Comparison of ENCODE assay signal across 8 cellular contexts in the genomic region with DNA sequence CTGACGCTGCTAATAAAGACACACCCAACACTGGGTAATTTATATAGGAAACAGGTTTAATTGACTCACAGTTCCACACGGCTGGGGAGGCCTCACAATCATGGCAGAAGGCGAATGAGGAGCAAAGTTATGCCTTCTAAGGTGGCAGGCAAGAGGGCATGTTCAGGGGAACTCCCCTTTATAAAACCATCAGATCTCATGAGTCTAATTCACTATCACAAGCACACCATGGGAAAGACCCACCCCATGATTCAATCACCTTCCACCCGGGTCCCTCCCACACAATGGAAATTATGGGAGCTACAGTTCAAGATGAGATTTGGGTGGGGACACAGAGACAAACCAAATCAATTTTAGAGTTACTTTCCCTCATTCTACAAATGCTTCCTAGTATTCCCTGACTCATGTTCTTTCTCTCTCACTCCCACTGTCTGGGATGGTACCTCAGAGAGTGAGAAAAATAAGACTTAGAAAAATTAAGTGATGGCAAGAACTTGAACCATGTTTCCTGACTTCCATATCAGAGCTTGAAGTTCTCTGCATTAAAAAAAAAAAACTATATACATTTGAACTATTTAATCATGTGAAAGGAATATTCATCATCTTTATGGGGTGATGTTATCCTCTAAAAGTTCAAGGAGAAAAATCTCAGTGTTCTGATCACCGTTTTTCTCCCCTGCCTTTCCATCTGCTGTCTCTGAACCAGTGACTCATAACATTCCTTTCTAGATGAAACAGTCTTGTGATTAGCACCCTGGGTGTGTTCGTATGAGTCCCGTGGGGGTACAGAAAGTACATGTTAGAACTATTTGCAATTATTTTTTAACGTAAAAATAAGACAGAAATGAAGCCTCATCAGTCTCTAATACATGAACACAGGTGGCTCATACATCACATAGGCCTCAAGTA.
DNase-seq lines count a peak whose midpoint lies in the region; ATAC-seq and TF ChIP-seq lines count a peak whose summit lies in the region.

No MANE protein-coding gene starts in this region.

- CTCF ChIA-PET in OCI-LY7 (lab: Charles Lee; ENCODE audit: unreplicated experiment) = no interaction called here

- no peak overlapping the region for H3K4me3 ChIP-seq in gastrocnemius medialis
- no peak overlapping the region for H3K4me3 ChIP-seq in thyroid gland (replicated peaks in 1 of 3)
- H3K4me3 ChIP-seq in OCI-LY7 (ENCODE audit: low read depth, low read length, poor library complexity, severe bottlenecking) = no peak overlapping the region

- POLR2A ChIA-PET in OCI-LY7 (lab: Charles Lee) = interaction anchor here (0.6 kb wide), 1 partner anchor 10 kb away, joined by 3 read pairs; no protein-coding TSS in a partner anchor

- H3K9me3 ChIP-seq in gastrocnemius medialis (no peaks in the 10 kb centered on the region), thyroid gland (no peaks in the 10 kb centered on the region), OCI-LY7 (ENCODE audit: low read length) (no peaks in the 10 kb centered on the region)

- no peak overlapping the region for H3K4me2 ChIP-seq in OCI-LY7 (ENCODE audit: low read length)

- ATAC-seq in GM19023 (IDR thresholded peaks at IDR 0.05; ENCODE audit: unreplicated experiment) (peak; percentile 88), HG02885 (IDR thresholded peaks at IDR 0.05; ENCODE audit: poor library complexity, unreplicated experiment) (peak; percentile 95), gastrocnemius medialis (peak; percentile 56 to 81)

- TF ChIP-seq POLR2A in gastrocnemius medialis (IDR thresholded peaks at IDR 0.05) (no peak), thyroid gland (IDR thresholded peaks at IDR 0.05) (no peak)

- no peaks in the 10 kb centered on the region for H3K4me1 ChIP-seq in gastrocnemius medialis
- H3K4me1 ChIP-seq in thyroid gland = no peaks in the 10 kb centered on the region
- no peaks in the 10 kb centered on the region for H3K4me1 ChIP-seq in OCI-LY7 (ENCODE audit: insufficient read depth, low read length, poor library complexity, severe bottlenecking)

- H3K9me2 ChIP-seq in OCI-LY7 (ENCODE audit: insufficient read depth, low read length) = no peaks in the 10 kb centered on the region

- peak overlapping the region in 2 of 4 donors; percentile 6 to 47 for H3K27ac ChIP-seq in gastrocnemius medialis
- H3K27ac ChIP-seq in thyroid gland = no peak overlapping the region
- no peak overlapping the region for H3K27ac ChIP-seq in OCI-LY7 (ENCODE audit: low read depth, low read length, poor library complexity, severe bottlenecking)

- intact Hi-C loops in gastrocnemius medialis (cut with DNase I; ENCODE audit: low total_unique reads) (no loop called here), thyroid gland (cut with DNase I) (no loop called here), OCI-LY7 (cut with micrococcal nuclease; ENCODE audit: unreplicated experiment) (no loop called here)

- DNase-seq in SW 1271 (lab: John Stamatoyannopoulos, UW) = peak; percentile 7 to 54
- no peak for DNase-seq in gastrocnemius medialis
- no peak for DNase-seq in thyroid gland
- DNase-seq in NCI-H1694 treated with DMSO at 0.1 percent for 48 hours (lab: John Stamatoyannopoulos, UW) = no peak
- DNase-seq in activated CD4-positive, alpha-beta T cell treated with anti-CD3 and anti-CD28 coated beads, Interleukin-2, amount 50 U/mL, for 48 hours = no peak
- no peak for DNase-seq in OCI-LY7 (ENCODE audit: low spot score)

- H2AFZ ChIP-seq in OCI-LY7 (ENCODE audit: low read length) = no peak overlapping the region

- H3K36me3 ChIP-seq in gastrocnemius medialis = no peaks in the 10 kb centered on the region
- H3K36me3 ChIP-seq in thyroid gland = no peaks in the 10 kb centered on the region
- H3K36me3 ChIP-seq in OCI-LY7 (ENCODE audit: insufficient read depth, low read length) = no peaks in the 10 kb centered on the region

- BruUV-seq in OCI-LY7 (replicated peaks; lab: Mats Ljungman, UMichigan) = no TSS peak

- H4K20me1 ChIP-seq in OCI-LY7 (ENCODE audit: insufficient read depth, low read length) = no peaks in the 10 kb centered on the region

- H3K27me3 ChIP-seq in gastrocnemius medialis = no peaks in the 10 kb centered on the region
- no peaks in the 10 kb centered on the region for H3K27me3 ChIP-seq in thyroid gland

- 85 to 86% methylated on average over 8 of the region's 8 CpGs for WGBS in thyroid gland, 2 donors

- TF ChIP-seq CTCF in gastrocnemius medialis (IDR thresholded peaks at IDR 0.05 in 4 of 5, conservative IDR thresholded peaks at IDR 0.05 in 1 of 5) = no peak
- no peak for TF ChIP-seq CTCF in thyroid gland (IDR thresholded peaks at IDR 0.05)
- no peak for TF ChIP-seq CTCF in OCI-LY7 (conservative IDR thresholded peaks at IDR 0.05; ENCODE audit: low read length)

- in situ Hi-C loops in gastrocnemius medialis (cut with MboI; ENCODE audit: low sequenced_read_pairs in 4 of 4) = no loop called here

- H3K79me2 ChIP-seq in OCI-LY7 (ENCODE audit: insufficient read depth, low read depth, low read length) = no peaks in the 10 kb centered on the region

Comparison
In these comparisons a context has a peak if more than half of its experiments do, and no peak if none do; other contexts are left out.
1. DNase-seq: peak in SW 1271 (2 of 2); none in gastrocnemius medialis (0 of 2), thyroid gland (0 of 2), NCI-H1694 treated with DMSO at 0.1 percent for 48 hours (single experiment), activated CD4-positive, alpha-beta T cell treated with anti-CD3 and anti-CD28 coated beads, Interleukin-2, amount 50 U/mL, for 48 hours (0 of 2) and OCI-LY7 (single experiment).
2. Peak in every context shown above with its lines, with median percentiles within 50 percentile points of each other: ATAC-seq.